In the genomic region with DNA sequence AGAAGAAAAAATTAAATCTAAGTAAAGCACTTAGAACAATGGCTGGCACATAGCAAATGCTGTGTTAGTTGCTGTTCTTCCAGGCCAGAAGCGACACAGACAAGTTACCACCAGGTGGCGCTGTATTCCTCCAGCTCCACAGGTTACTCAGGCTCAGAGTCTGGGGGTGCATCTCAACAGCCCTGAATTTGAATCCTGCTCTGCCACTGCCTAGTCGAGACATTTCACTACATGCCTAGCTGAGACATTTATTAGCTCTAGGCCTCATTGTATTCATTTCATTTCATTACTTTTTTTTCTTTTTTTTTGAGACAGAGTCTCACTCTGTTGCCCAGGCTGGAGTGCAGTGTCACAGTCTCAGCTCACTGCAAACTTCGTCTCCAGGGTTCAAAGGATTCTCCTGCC, we compare ENCODE assay signal across 8 cellular contexts. TPM values are rescaled to one million over a fixed set of nuclear protein-coding genes. Genes with fewer than 3 reads are reported as not detected.
A peak's percentile ranks its signal among the peaks of the same experiment; 100 is the strongest.
DNase-seq lines count a peak whose midpoint lies in the region; ATAC-seq and TF ChIP-seq lines count a peak whose summit lies in the region.

No MANE protein-coding gene starts in this region.

- H3K36me3 ChIP-seq in kidney epithelial cell (ENCODE audit: control insufficient read depth, insufficient read depth, low read length), result no peaks in the 10 kb centered on the region

- DNase-seq in NCI-H1417 (lab: John Stamatoyannopoulos, UW) (peak; percentile 28 to 74 (median 58)), NCI-H1417 treated with DMSO at 0.1 percent for 48 hours (lab: John Stamatoyannopoulos, UW) (no peak), NCI-H2171 (lab: John Stamatoyannopoulos, UW) (peak; percentile 42), cardiac fibroblast (ENCODE audit: low read depth in 2 of 2) (peak; percentile 81 to 85), kidney epithelial cell (ENCODE audit: low read depth) (peak; percentile 26)
- peak; percentile 55 to 71 (median 63) for DNase-seq in activated CD4-positive, CD25-positive, alpha-beta regulatory T cell (lab: John Stamatoyannopoulos, UW)
- peak; percentile 68 for DNase-seq in stimulated activated CD4-positive, alpha-beta T cell treated with anti-CD3 and anti-CD28 coated beads, Interleukin-2, amount 100 ng/mL, for 4 hours (ENCODE audit: low read depth)

- ATAC-seq in GM21723 (IDR thresholded peaks at IDR 0.05; ENCODE audit: unreplicated experiment), result no peak

- no peak overlapping the region for H3K4me3 ChIP-seq in cardiac fibroblast (replicated peaks in 1 of 2; ENCODE audit: low read depth in 2 of 2, low read length in 2 of 2)
- H3K4me3 ChIP-seq in kidney epithelial cell (ENCODE audit: low read depth, low read length), result no peak overlapping the region

- no peaks in the 10 kb centered on the region for H3K27me3 ChIP-seq in kidney epithelial cell (ENCODE audit: control insufficient read depth, insufficient read depth, low read length)

- TF ChIP-seq CTCF in cardiac fibroblast (IDR thresholded peaks at IDR 0.05; ENCODE audit: low read depth, low read length), result peak; percentile 91
- TF ChIP-seq CTCF in kidney epithelial cell (IDR thresholded peaks at IDR 0.05; ENCODE audit: insufficient read depth, low read length, poor library complexity, severe bottlenecking), result peak; percentile 71

RNA-seq across cellular contexts. Expression of a gene that starts 16.4 kb away (rescaled TPM):
- 0.13 TPM in 1 of 2 replicates, not detected in the other for total RNA-seq in kidney epithelial cell
